Comparison of ENCODE assay signal across 22 cellular contexts in the genomic region with DNA sequence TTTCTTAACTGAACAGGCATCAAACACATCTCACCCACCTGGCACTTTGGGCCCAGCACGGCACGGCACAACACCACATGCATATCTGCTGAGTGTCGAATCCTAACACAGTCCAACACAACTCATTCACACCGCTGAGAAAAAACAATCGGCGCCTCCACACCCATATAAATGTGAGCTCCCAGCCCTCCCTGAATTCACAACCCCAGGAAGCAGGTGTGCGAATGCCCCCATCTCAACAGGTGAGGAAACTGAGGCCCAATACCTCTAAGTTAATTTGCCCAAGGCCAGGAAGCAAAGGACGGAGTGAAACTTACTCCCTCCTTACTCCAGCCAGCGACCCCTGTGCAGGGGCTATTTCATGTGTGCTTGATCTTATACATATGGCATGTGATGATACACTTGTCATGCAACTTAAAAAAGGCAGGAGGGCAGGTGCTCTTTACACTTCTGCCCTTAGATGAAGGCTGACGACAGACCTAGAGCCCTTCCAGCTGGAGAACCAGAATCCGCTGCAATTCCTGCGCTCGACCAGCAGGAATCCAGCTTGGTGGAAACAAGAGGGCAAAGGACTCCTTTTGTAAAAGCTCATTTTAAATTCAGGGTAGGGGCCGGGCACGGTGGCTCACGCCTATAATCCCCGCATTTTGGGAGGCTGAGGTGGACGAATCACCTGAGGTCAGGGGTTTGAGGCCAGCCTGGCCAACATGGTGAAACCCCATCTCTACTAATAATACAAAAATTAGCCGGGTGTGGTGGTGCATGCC.
DNase-seq lines count a peak whose midpoint lies in the region; ATAC-seq, FAIRE-seq and TF ChIP-seq lines count a peak whose summit lies in the region.
"Had no signal": no experiment of that assay in that cellular context is flagged by ENCODE, and none has a peak within 500 bp of the region (broad histone marks: within the 10 kb centered on the region; RNA-seq: fewer than 3 reads in every experiment).

No MANE protein-coding gene starts in this region.

- no peak for FAIRE-seq in kidney (lab: Jason Lieb, UNC)
- FAIRE-seq: urothelium cell line had no signal

- no peak overlapping the region for H3K4me3 ChIP-seq in kidney (ENCODE audit: low read length in 2 of 2)
- H3K4me3 ChIP-seq: gastroesophageal sphincter, lung, SK-N-MC, stomach had no signal

- H3K36me3 ChIP-seq in kidney (ENCODE audit: control insufficient read depth in 1 of 2, insufficient read depth in 2 of 2, low read length in 2 of 2): peaks cover 57 to 72% of the 10 kb centered on the region in 2 donors

- no peaks in the 10 kb centered on the region for H3K4me1 Mint-ChIP-seq in activated naive CD4-positive, alpha-beta T cell treated with anti-CD3 and anti-CD28 coated beads, Interleukin-2, amount 50 U/mL, for 24 hours
- peaks cover 16 to 25% of the 10 kb centered on the region in 2 donors for H3K4me1 Mint-ChIP-seq in stimulated activated naive B cell treated with anti-CD40 and anti-IgM and Interleukin-4, amounts not matched to agents 10 μg/mL and 1 μg/mL and 100 μg/mL, for 72 hours
- no peaks in the 10 kb centered on the region for H3K4me1 Mint-ChIP-seq in activated T-helper 17 cell treated with anti-CD3 and anti-CD28 coated beads, Interleukin-2, amount 50 U/mL, for 72 hours
- H3K4me1 Mint-ChIP-seq: activated naive CD8-positive, alpha-beta T cell treated with anti-CD3 and anti-CD28 coated beads, Interleukin-2, amount 50 U/mL, for 24 hours had no signal

- ATAC-seq in foreskin keratinocyte: no peak
- no peak for ATAC-seq in stimulated activated naive B cell treated with anti-CD40 and anti-IgM and Interleukin-4, amounts not matched to agents 10 μg/mL and 1 μg/mL and 100 μg/mL, for 72 hours (replicated peaks)
- ATAC-seq in HG03354 (IDR thresholded peaks at IDR 0.05; ENCODE audit: poor library complexity, severe bottlenecking, unreplicated experiment): no peak
- ATAC-seq in activated T-helper 17 cell treated with anti-CD3 and anti-CD28 coated beads, Interleukin-2, amount 50 U/mL, for 72 hours (replicated peaks): no peak
- ATAC-seq: activated naive CD8-positive, alpha-beta T cell treated with anti-CD3 and anti-CD28 coated beads, Interleukin-2, amount 50 U/mL, for 24 hours; gastroesophageal sphincter; Panc1 had no signal

- no peak overlapping the region for H3K27ac ChIP-seq in VCaP
- no peak overlapping the region for H3K27ac ChIP-seq in foreskin keratinocyte
- H3K27ac ChIP-seq in kidney (ENCODE audit: low read depth in 2 of 2, low read length in 2 of 2): no peak overlapping the region
- H3K27ac ChIP-seq: gastroesophageal sphincter, SK-N-MC, stomach had no signal

- no peaks in the 10 kb centered on the region for H3K9me3 Mint-ChIP-seq in activated naive CD4-positive, alpha-beta T cell treated with anti-CD3 and anti-CD28 coated beads, Interleukin-2, amount 50 U/mL, for 24 hours
- H3K9me3 Mint-ChIP-seq in stimulated activated naive B cell treated with anti-CD40 and anti-IgM and Interleukin-4, amounts not matched to agents 10 μg/mL and 1 μg/mL and 100 μg/mL, for 72 hours: no peaks in the 10 kb centered on the region
- no peaks in the 10 kb centered on the region for H3K9me3 Mint-ChIP-seq in activated T-helper 17 cell treated with anti-CD3 and anti-CD28 coated beads, Interleukin-2, amount 50 U/mL, for 72 hours
- H3K9me3 Mint-ChIP-seq: activated naive CD8-positive, alpha-beta T cell treated with anti-CD3 and anti-CD28 coated beads, Interleukin-2, amount 50 U/mL, for 24 hours; naive B cell had no signal

- no peak overlapping the region for H3K4me3 Mint-ChIP-seq in activated naive CD4-positive, alpha-beta T cell treated with anti-CD3 and anti-CD28 coated beads, Interleukin-2, amount 50 U/mL, for 24 hours
- H3K4me3 Mint-ChIP-seq in stimulated activated naive B cell treated with anti-CD40 and anti-IgM and Interleukin-4, amounts not matched to agents 10 μg/mL and 1 μg/mL and 100 μg/mL, for 72 hours: no peak overlapping the region
- no peak overlapping the region for H3K4me3 Mint-ChIP-seq in activated T-helper 17 cell treated with anti-CD3 and anti-CD28 coated beads, Interleukin-2, amount 50 U/mL, for 72 hours
- H3K4me3 Mint-ChIP-seq: activated naive CD8-positive, alpha-beta T cell treated with anti-CD3 and anti-CD28 coated beads, Interleukin-2, amount 50 U/mL, for 24 hours; naive B cell had no signal

- H3K9me3 ChIP-seq in kidney (ENCODE audit: control insufficient read depth in 1 of 2, low read length in 2 of 2): no peaks in the 10 kb centered on the region
- H3K9me3 ChIP-seq: gastroesophageal sphincter, stomach had no signal

- H3K9ac ChIP-seq in kidney (ENCODE audit: low read length in 2 of 2): no peak overlapping the region

- H3K36me3 Mint-ChIP-seq in activated naive CD4-positive, alpha-beta T cell treated with anti-CD3 and anti-CD28 coated beads, Interleukin-2, amount 50 U/mL, for 24 hours: peaks cover 9% of the 10 kb centered on the region
- peaks cover 42 to 63% of the 10 kb centered on the region in 2 donors for H3K36me3 Mint-ChIP-seq in stimulated activated naive B cell treated with anti-CD40 and anti-IgM and Interleukin-4, amounts not matched to agents 10 μg/mL and 1 μg/mL and 100 μg/mL, for 72 hours
- peaks cover 100% of the 10 kb centered on the region for H3K36me3 Mint-ChIP-seq in activated T-helper 17 cell treated with anti-CD3 and anti-CD28 coated beads, Interleukin-2, amount 50 U/mL, for 72 hours (ENCODE audit: low read depth)

- no peaks in the 10 kb centered on the region for H3K27me3 ChIP-seq in foreskin keratinocyte
- H3K27me3 ChIP-seq: gastroesophageal sphincter, stomach had no signal

- TF ChIP-seq CTCF in VCaP (conservative IDR thresholded peaks at IDR 0.05) (peak; percentile 20; the same call in 1 of the 2 replicates), foreskin keratinocyte (conservative IDR thresholded peaks at IDR 0.05) (peak; percentile 17), kidney (IDR thresholded peaks at IDR 0.05; ENCODE audit: borderline replicate concordance, extremely low read depth, insufficient read depth) (no peak)

- peak overlapping the region; percentile 27 for H3K27ac Mint-ChIP-seq in activated naive CD4-positive, alpha-beta T cell treated with anti-CD3 and anti-CD28 coated beads, Interleukin-2, amount 50 U/mL, for 24 hours
- peak overlapping the region; percentile 47 for H3K27ac Mint-ChIP-seq in stimulated activated naive B cell treated with anti-CD40 and anti-IgM and Interleukin-4, amounts not matched to agents 10 μg/mL and 1 μg/mL and 100 μg/mL, for 72 hours
- no peak overlapping the region for H3K27ac Mint-ChIP-seq in activated T-helper 17 cell treated with anti-CD3 and anti-CD28 coated beads, Interleukin-2, amount 50 U/mL, for 72 hours
- H3K27ac Mint-ChIP-seq: activated naive CD8-positive, alpha-beta T cell treated with anti-CD3 and anti-CD28 coated beads, Interleukin-2, amount 50 U/mL, for 24 hours had no signal

- no peaks in the 10 kb centered on the region for H3K27me3 Mint-ChIP-seq in activated naive CD4-positive, alpha-beta T cell treated with anti-CD3 and anti-CD28 coated beads, Interleukin-2, amount 50 U/mL, for 24 hours
- no peaks in the 10 kb centered on the region for H3K27me3 Mint-ChIP-seq in stimulated activated naive B cell treated with anti-CD40 and anti-IgM and Interleukin-4, amounts not matched to agents 10 μg/mL and 1 μg/mL and 100 μg/mL, for 72 hours
- H3K27me3 Mint-ChIP-seq in activated T-helper 17 cell treated with anti-CD3 and anti-CD28 coated beads, Interleukin-2, amount 50 U/mL, for 72 hours: no peaks in the 10 kb centered on the region
- H3K27me3 Mint-ChIP-seq: activated naive CD8-positive, alpha-beta T cell treated with anti-CD3 and anti-CD28 coated beads, Interleukin-2, amount 50 U/mL, for 24 hours; naive B cell had no signal

- intact Hi-C loops in kidney (cut with DNase I): no loop called here

- H3K4me1 ChIP-seq in foreskin keratinocyte (no peaks in the 10 kb centered on the region), kidney (ENCODE audit: control insufficient read depth in 1 of 2, insufficient read depth in 1 of 2, low read depth in 1 of 2, low read length in 2 of 2) (no peaks in the 10 kb centered on the region)
- H3K4me1 ChIP-seq: gastroesophageal sphincter had no signal

- no peak for DNase-seq in activated naive CD4-positive, alpha-beta T cell treated with anti-CD3 and anti-CD28 coated beads, Interleukin-2, amount 50 U/mL, for 16 hours
- no peak for DNase-seq in foreskin keratinocyte
- no peak for DNase-seq in stimulated activated naive B cell treated with anti-CD40 and anti-IgM and Interleukin-4, amounts not matched to agents 10 μg/mL and 1 μg/mL and 100 μg/mL, for 72 hours
- DNase-seq in kidney: no peak
- DNase-seq: activated naive CD8-positive, alpha-beta T cell treated with anti-CD3 and anti-CD28 coated beads, Interleukin-2, amount 50 U/mL, for 24 hours; activated T-cell treated with anti-CD3 and anti-CD28 coated beads, Interleukin-2, amount 50 U/mL, for 1 hour; HCEC 1CT; naive B cell; NCI-H1048; NCI-H2107; NCI-H82; stimulated activated CD4-positive, alpha-beta T cell treated with anti-CD3 and anti-CD28 coated beads, Interleukin-15, amount 100 ng/mL, for 24 hours; stomach had no signal
